19 cellular contexts compared by ENCODE assay signal in the genomic region with DNA sequence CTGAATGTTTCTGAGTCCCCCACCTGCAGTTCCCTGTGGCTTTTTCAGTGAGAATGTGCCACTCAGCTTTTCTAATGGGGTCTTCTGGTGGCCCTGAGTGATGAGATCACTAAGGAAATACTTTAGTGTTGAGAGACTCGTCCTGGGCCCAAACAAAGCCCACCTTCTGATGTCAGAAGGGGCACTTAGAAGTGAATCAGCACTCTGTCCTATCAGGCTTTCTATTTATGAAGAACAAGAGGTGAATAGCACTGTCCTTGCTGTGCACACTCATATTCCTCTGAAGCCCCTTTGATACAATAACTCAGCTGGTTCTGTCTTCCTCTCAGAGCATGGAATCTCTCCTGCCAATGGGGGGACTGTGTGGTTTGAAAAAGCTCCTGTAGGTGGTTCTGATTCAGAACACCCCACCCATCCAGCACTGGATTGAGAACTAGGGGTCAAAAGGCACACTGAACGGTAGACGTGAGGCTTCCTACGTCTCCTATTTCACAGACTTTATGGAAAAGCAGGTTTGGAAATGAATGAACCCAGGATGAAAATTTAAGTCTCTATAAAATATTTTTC.
A peak's percentile ranks its signal among the peaks of the same experiment; 100 is the strongest.
DNase-seq lines count a peak whose midpoint lies in the region; ATAC-seq lines count a peak whose summit lies in the region.
"Had no signal": no experiment of that assay in that cellular context is flagged by ENCODE, and none has a peak within 500 bp of the region (broad histone marks: within the 10 kb centered on the region; RNA-seq: fewer than 3 reads in every experiment).

No MANE protein-coding gene starts in this region.

- intact Hi-C loops in activated T-helper 1 cell treated with anti-CD3 and anti-CD28 coated beads, Interleukin-12 subunit alpha, Interleukin-12 subunit beta, Interleukin-2, Interleukin-4 antibody, amounts not matched to agents 30 ng/mL and 10 ng/mL and 1 ng/mL, durations not matched to agents 14 hours and 24 hours and 36 hours (cut with micrococcal nuclease), result loop anchor here (1.0 kb wide), 3 partner anchors 8 to 200 kb away; no protein-coding TSS in a partner anchor
- intact Hi-C loops in naive thymus-derived CD4-positive, alpha-beta T cell (cut with micrococcal nuclease), result no loop called here

- H3K36me3 Mint-ChIP-seq in CD8-positive, alpha-beta memory T cell, result no peaks in the 10 kb centered on the region
- H3K36me3 Mint-ChIP-seq in activated T-helper 1 cell treated with anti-CD3 and anti-CD28 coated beads, Interleukin-12 subunit alpha, Interleukin-12 subunit beta, Interleukin-2, Interleukin-4 antibody, amounts not matched to agents 30 ng/mL and 10 ng/mL and 1 ng/mL, durations not matched to agents 14 hours and 24 hours and 36 hours (ENCODE audit: low read depth), result no peaks in the 10 kb centered on the region
- H3K36me3 Mint-ChIP-seq in naive thymus-derived CD4-positive, alpha-beta T cell, result no peaks in the 10 kb centered on the region

- H3K27me3 ChIP-seq in CD8-positive, alpha-beta memory T cell (ENCODE audit: insufficient read depth, low read length, poor library complexity, severe bottlenecking), result no peaks in the 10 kb centered on the region
- H3K27me3 ChIP-seq in naive thymus-derived CD4-positive, alpha-beta T cell (ENCODE audit: control insufficient read depth in 2 of 2, insufficient read depth in 2 of 2, low read length in 2 of 2), result no peaks in the 10 kb centered on the region
- H3K27me3 ChIP-seq: ascending aorta; BLaER1 treated with 17β-estradiol and CSF1 and Interleukin-3, amounts not matched to agents 10 nM and 100 nM; right lobe of liver had no signal

- no peak for DNase-seq in CD8-positive, alpha-beta memory T cell
- no peak for DNase-seq in activated T-helper 1 cell treated with anti-CD3 and anti-CD28 coated beads, Interleukin-12 subunit alpha, Interleukin-12 subunit beta, Interleukin-2, Interleukin-4 antibody, amounts not matched to agents 30 ng/mL and 10 ng/mL and 1 ng/mL, durations not matched to agents 14 hours and 24 hours and 36 hours (ENCODE audit: low spot score)
- no peak for DNase-seq in naive thymus-derived CD4-positive, alpha-beta T cell
- DNase-seq in amniotic stem cell (lab: John Stamatoyannopoulos, UW) (no peak), NCI-H128 (lab: John Stamatoyannopoulos, UW; ENCODE audit: unreplicated experiment) (no peak)
- DNase-seq: dorsolateral prefrontal cortex; NCI-H2029 treated with DMSO at 0.1 percent for 48 hours; NCI-H748 treated with DMSO at 0.1 percent for 48 hours; nephron progenitor cell; right lobe of liver; stimulated activated CD4-positive, alpha-beta T cell treated with anti-CD3 and anti-CD28 coated beads, Interleukin-4, amount 100 ng/mL, for 4 hours; stimulated activated naive CD4-positive, alpha-beta T cell had no signal

- CTCF ChIA-PET in CD8-positive, alpha-beta memory T cell (lab: Charles Lee), result no interaction called here
- CTCF ChIA-PET in naive thymus-derived CD4-positive, alpha-beta T cell (lab: Charles Lee), result no interaction called here

- H3K9me3 Mint-ChIP-seq in CD8-positive, alpha-beta memory T cell, result no peaks in the 10 kb centered on the region
- no peaks in the 10 kb centered on the region for H3K9me3 Mint-ChIP-seq in activated T-helper 1 cell treated with anti-CD3 and anti-CD28 coated beads, Interleukin-12 subunit alpha, Interleukin-12 subunit beta, Interleukin-2, Interleukin-4 antibody, amounts not matched to agents 30 ng/mL and 10 ng/mL and 1 ng/mL, durations not matched to agents 14 hours and 24 hours and 36 hours
- no peaks in the 10 kb centered on the region for H3K9me3 Mint-ChIP-seq in naive thymus-derived CD4-positive, alpha-beta T cell

- H3K4me1 ChIP-seq in CD8-positive, alpha-beta memory T cell (ENCODE audit: insufficient read depth, low read length), result no peaks in the 10 kb centered on the region
- H3K4me1 ChIP-seq in naive thymus-derived CD4-positive, alpha-beta T cell (ENCODE audit: control insufficient read depth in 2 of 2, insufficient read depth in 2 of 2, low read length in 2 of 2), result no peaks in the 10 kb centered on the region
- H3K4me1 ChIP-seq: HAP-1 had no signal

- H3K27ac Mint-ChIP-seq in CD8-positive, alpha-beta memory T cell, result peak overlapping the region in 6 of 8 donors; percentile 9 to 80 (median 44)
- H3K27ac Mint-ChIP-seq in activated T-helper 1 cell treated with anti-CD3 and anti-CD28 coated beads, Interleukin-12 subunit alpha, Interleukin-12 subunit beta, Interleukin-2, Interleukin-4 antibody, amounts not matched to agents 30 ng/mL and 10 ng/mL and 1 ng/mL, durations not matched to agents 14 hours and 24 hours and 36 hours, result peak overlapping the region; percentile 47
- peak overlapping the region in 7 of 9 donors; percentile 38 to 77 (median 66) for H3K27ac Mint-ChIP-seq in naive thymus-derived CD4-positive, alpha-beta T cell
- H3K27ac Mint-ChIP-seq: nephron progenitor cell had no signal

- ATAC-seq in GM21390 (IDR thresholded peaks at IDR 0.05; ENCODE audit: unreplicated experiment) (peak; percentile 7), GM19035 (IDR thresholded peaks at IDR 0.05; ENCODE audit: unreplicated experiment) (no peak), HG02678 (IDR thresholded peaks at IDR 0.05; ENCODE audit: unreplicated experiment) (no peak)
- no peak for ATAC-seq in naive thymus-derived CD4-positive, alpha-beta T cell
- ATAC-seq: left lobe of liver, right lobe of liver had no signal

- H3K4me3 ChIP-seq in CD8-positive, alpha-beta memory T cell (ENCODE audit: low read length), result no peak overlapping the region
- H3K4me3 ChIP-seq in naive thymus-derived CD4-positive, alpha-beta T cell (ENCODE audit: low read length), result no peak overlapping the region
- H3K4me3 ChIP-seq: ascending aorta; BLaER1 treated with 17β-estradiol and CSF1 and Interleukin-3, amounts not matched to agents 10 nM and 100 nM; dorsolateral prefrontal cortex; HAP-1; right lobe of liver had no signal

- no peaks in the 10 kb centered on the region for H3K9me3 ChIP-seq in CD8-positive, alpha-beta memory T cell (ENCODE audit: low read length)
- no peaks in the 10 kb centered on the region for H3K9me3 ChIP-seq in naive thymus-derived CD4-positive, alpha-beta T cell (ENCODE audit: control insufficient read depth in 2 of 3, low read length in 3 of 3)
- H3K9me3 ChIP-seq: ascending aorta, HAP-1, right lobe of liver had no signal

- no peak overlapping the region for H3K27ac ChIP-seq in CD8-positive, alpha-beta memory T cell (ENCODE audit: low read depth, low read length)
- H3K27ac ChIP-seq in naive thymus-derived CD4-positive, alpha-beta T cell (ENCODE audit: low read depth, low read length), result no peak overlapping the region
- H3K27ac ChIP-seq: ascending aorta, dorsolateral prefrontal cortex, right lobe of liver had no signal

- H3K4me1 Mint-ChIP-seq in CD8-positive, alpha-beta memory T cell, result peaks cover 14 to 19% (median 17%) of the 10 kb centered on the region in 3 donors
- H3K4me1 Mint-ChIP-seq in activated T-helper 1 cell treated with anti-CD3 and anti-CD28 coated beads, Interleukin-12 subunit alpha, Interleukin-12 subunit beta, Interleukin-2, Interleukin-4 antibody, amounts not matched to agents 30 ng/mL and 10 ng/mL and 1 ng/mL, durations not matched to agents 14 hours and 24 hours and 36 hours (ENCODE audit: low read depth), result peaks cover 35% of the 10 kb centered on the region
- H3K4me1 Mint-ChIP-seq in naive thymus-derived CD4-positive, alpha-beta T cell, result peaks cover 9 to 21% (median 18%) of the 10 kb centered on the region in 7 donors

- peak overlapping the region in 2 of 7 donors; percentile 1 to 19 for H3K4me3 Mint-ChIP-seq in CD8-positive, alpha-beta memory T cell
- H3K4me3 Mint-ChIP-seq in activated T-helper 1 cell treated with anti-CD3 and anti-CD28 coated beads, Interleukin-12 subunit alpha, Interleukin-12 subunit beta, Interleukin-2, Interleukin-4 antibody, amounts not matched to agents 30 ng/mL and 10 ng/mL and 1 ng/mL, durations not matched to agents 14 hours and 24 hours and 36 hours, result peak overlapping the region; percentile 0
- H3K4me3 Mint-ChIP-seq in naive thymus-derived CD4-positive, alpha-beta T cell, result peak overlapping the region in 7 of 10 donors; percentile 1 to 58 (median 51)
- H3K4me3 Mint-ChIP-seq: nephron progenitor cell had no signal

- H3K27me3 Mint-ChIP-seq in CD8-positive, alpha-beta memory T cell, result peaks cover 0 to 3% of the 10 kb centered on the region in 2 donors
- peaks cover 2% of the 10 kb centered on the region for H3K27me3 Mint-ChIP-seq in activated T-helper 1 cell treated with anti-CD3 and anti-CD28 coated beads, Interleukin-12 subunit alpha, Interleukin-12 subunit beta, Interleukin-2, Interleukin-4 antibody, amounts not matched to agents 30 ng/mL and 10 ng/mL and 1 ng/mL, durations not matched to agents 14 hours and 24 hours and 36 hours (ENCODE audit: insufficient read depth)
- H3K27me3 Mint-ChIP-seq in naive thymus-derived CD4-positive, alpha-beta T cell, result no peaks in the 10 kb centered on the region

- POLR2A ChIA-PET in CD8-positive, alpha-beta memory T cell (lab: Charles Lee), result interaction anchor here (0.7 kb wide), 1 partner anchor 290 kb away, joined by 3 read pairs; no protein-coding TSS in a partner anchor
- POLR2A ChIA-PET in naive thymus-derived CD4-positive, alpha-beta T cell (lab: Charles Lee), result interaction anchor here (0.6 to 1.4 kb wide), 2 partner anchors 108 to 1606 kb away, joined by 3 read pairs; no protein-coding TSS in a partner anchor

- no peaks in the 10 kb centered on the region for H3K36me3 ChIP-seq in CD8-positive, alpha-beta memory T cell (ENCODE audit: insufficient read depth, low read length)
- H3K36me3 ChIP-seq in naive thymus-derived CD4-positive, alpha-beta T cell (ENCODE audit: control insufficient read depth in 2 of 3, insufficient read depth in 3 of 3, low read length in 3 of 3), result no peaks in the 10 kb centered on the region
- H3K36me3 ChIP-seq: ascending aorta; BLaER1 treated with 17β-estradiol and CSF1 and Interleukin-3, amounts not matched to agents 10 nM and 100 nM; HAP-1; right lobe of liver had no signal
